In genomic region chr18:46868171-46868921, GRCh38 we compare ENCODE assay signal across 2 cellular contexts.
A peak's percentile ranks its signal among the peaks of the same experiment; 100 is the strongest.
TF ChIP-seq lines count a peak whose summit lies in the region.

No MANE protein-coding gene starts in this region.

TF ChIP-seq in K562, 482 proteins besides CTCF, POLR2A, EP300 and RAD21:
- no peak for TF ChIP-seq ARHGAP35 (IDR thresholded peaks at IDR 0.05; ENCODE audit: partially characterized antibody)
- TF ChIP-seq VEZF1 (CRISPR knock-in tag; IDR thresholded peaks at IDR 0.05): peak; percentile 17; the same call in 1 of the 2 replicates
- TF ChIP-seq ELF1 (tag; IDR thresholded peaks at IDR 0.05): peak; percentile 34; the same call in 1 of the 2 replicates
- TF ChIP-seq ZNF561 (CRISPR knock-in tag; conservative IDR thresholded peaks at IDR 0.05): peak; percentile 63; the same call in 1 of the 2 replicates
- 0 out of 2 replicates have a peak, but pooled peaks have one; percentile 28 for TF ChIP-seq ZNF766 (CRISPR knock-in tag; conservative IDR thresholded peaks at IDR 0.05)
- no peak for TF ChIP-seq ZNF282 (CRISPR knock-in tag; IDR thresholded peaks at IDR 0.05)
- 0 out of 2 replicates have a peak, but pooled peaks have one; percentile 26 for TF ChIP-seq CBX1 (IDR thresholded peaks at IDR 0.05; ENCODE audit: low read depth)
- peak; percentile 22; the same call in 1 of the 2 replicates for TF ChIP-seq CC2D1A (IDR thresholded peaks at IDR 0.05)
- TF ChIP-seq NFIC (IDR thresholded peaks at IDR 0.05): no peak
- TF ChIP-seq NRF1 (conservative IDR thresholded peaks at IDR 0.05 in 1 of 2, IDR thresholded peaks at IDR 0.05 in 1 of 2): peak; percentile 16 to 19; a peak in 1 of 4 replicates
- no peak for TF ChIP-seq ZMIZ1 (IDR thresholded peaks at IDR 0.05; ENCODE audit: low read depth in 2 of 2, low read length in 2 of 2)
- TF ChIP-seq FOXA3 (CRISPR knock-in tag; conservative IDR thresholded peaks at IDR 0.05 in 1 of 2, IDR thresholded peaks at IDR 0.05 in 1 of 2): peak in 1 of 2 experiments; percentile 76; a peak in 2 of 4 replicates
- TF ChIP-seq SRF (CRISPR knock-in tag; IDR thresholded peaks at IDR 0.05): peak; percentile 68 to 92; a peak in 3 of 4 replicates
- TF ChIP-seq KDM5B (IDR thresholded peaks at IDR 0.05; ENCODE audit: insufficient replicate concordance, low read depth, low read length): no peak
- peak; percentile 31; the same call in 1 of the 2 replicates for TF ChIP-seq MYBL2 (IDR thresholded peaks at IDR 0.05; ENCODE audit: low read depth)
- no peak for TF ChIP-seq MYBL2 (CRISPR knock-in tag; IDR thresholded peaks at IDR 0.05; ENCODE audit: borderline replicate concordance)
- TF ChIP-seq FOXK2 (conservative IDR thresholded peaks at IDR 0.05 in 1 of 2, IDR thresholded peaks at IDR 0.05 in 1 of 2; ENCODE audit: low read depth in 2 of 2): 0 out of 4 replicates have a peak, but pooled peaks of 1 of the 2 experiments have one; percentile 33
- TF ChIP-seq TRIM28 (IDR thresholded peaks at IDR 0.05): 0 out of 2 replicates have a peak, but pooled peaks have one; percentile 37
- 0 out of 2 replicates have a peak, but pooled peaks have one; percentile 16 for TF ChIP-seq FOXJ2 (tag; IDR thresholded peaks at IDR 0.05)

TF ChIP-seq in HepG2, 621 proteins besides CTCF, POLR2A, EP300 and RAD21:
- TF ChIP-seq ZNF441 (CRISPR knock-in tag; IDR thresholded peaks at IDR 0.05; ENCODE audit: borderline replicate concordance): no peak
- no peak for TF ChIP-seq ETV5 (CRISPR knock-in tag; IDR thresholded peaks at IDR 0.05; ENCODE audit: borderline replicate concordance)
- no peak for TF ChIP-seq MAFG (CRISPR knock-in tag; IDR thresholded peaks at IDR 0.05)
- no peak for TF ChIP-seq ZNF574 (CRISPR knock-in tag; IDR thresholded peaks at IDR 0.05)
- TF ChIP-seq GTF2F1 (IDR thresholded peaks at IDR 0.05; ENCODE audit: low read length): no peak
- no peak for TF ChIP-seq SMAD3 (CRISPR knock-in tag; IDR thresholded peaks at IDR 0.05)
